8 cellular contexts compared by ENCODE assay signal in the genomic region with DNA sequence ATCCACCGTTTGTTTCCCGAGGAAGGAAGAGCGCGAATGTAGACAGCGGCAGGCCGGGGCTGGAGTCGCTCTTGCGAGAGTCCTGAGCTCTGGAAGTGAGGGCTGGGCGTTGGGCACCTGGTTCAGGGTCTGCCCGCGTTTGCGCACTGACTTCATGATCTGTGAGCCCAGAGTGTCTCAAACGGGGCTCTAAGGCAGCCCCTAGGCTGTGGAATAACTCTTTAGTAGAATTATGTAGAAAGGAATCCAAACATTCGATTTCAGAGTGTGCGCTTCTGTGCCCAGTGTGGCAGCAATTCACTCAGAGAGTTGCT. TPM values are rescaled to one million over a fixed set of nuclear protein-coding genes. Genes with fewer than 3 reads are reported as not detected.
A peak's percentile ranks its signal among the peaks of the same experiment; 100 is the strongest.
DNase-seq lines count a peak whose midpoint lies in the region; ATAC-seq and TF ChIP-seq lines count a peak whose summit lies in the region.

No MANE protein-coding gene starts in this region.

- peaks cover 10 to 11% of the 10 kb centered on the region in 2 donors for H3K9me3 Mint-ChIP-seq in stimulated activated naive CD8-positive, alpha-beta T cell treated with anti-CD3 and anti-CD28 coated beads, Interleukin-15, amount 100 ng/mL, for 72 hours

- H3K4me1 ChIP-seq in HUES64 (ENCODE audit: insufficient read depth, low read length) (peaks cover 4% of the 10 kb centered on the region; the same call in 1 of the 2 replicates), ascending aorta (peaks cover 3 to 26% of the 10 kb centered on the region in 2 donors), left lung (peaks cover 4 to 43% of the 10 kb centered on the region in 2 donors)

- H3K4me3 ChIP-seq in HUES64 (ENCODE audit: low read length) (peak overlapping the region; percentile 52), ascending aorta (peak overlapping the region; percentile 67 to 76), left lung (peak overlapping the region; percentile 41 to 54)

- no peak overlapping the region for H3K27ac ChIP-seq in HUES64 (ENCODE audit: low read depth, low read length)
- peak overlapping the region; percentile 90 to 93 for H3K27ac ChIP-seq in ascending aorta
- peak overlapping the region; percentile 75 to 79 for H3K27ac ChIP-seq in left lung

- H3K36me3 ChIP-seq in HUES64 (ENCODE audit: insufficient read depth, low read length), result no peaks in the 10 kb centered on the region
- no peaks in the 10 kb centered on the region for H3K36me3 ChIP-seq in ascending aorta
- no peaks in the 10 kb centered on the region for H3K36me3 ChIP-seq in left lung

- peak overlapping the region; percentile 55 to 85 for H3K4me3 Mint-ChIP-seq in stimulated activated naive CD8-positive, alpha-beta T cell treated with anti-CD3 and anti-CD28 coated beads, Interleukin-15, amount 100 ng/mL, for 72 hours

- H3K27me3 ChIP-seq in HUES64 (ENCODE audit: insufficient read depth, low read length) (peaks cover 59% of the 10 kb centered on the region), ascending aorta (no peaks in the 10 kb centered on the region), left lung (peaks cover 0 to 27% of the 10 kb centered on the region in 2 donors)

- ATAC-seq in left lung, result no peak
- ATAC-seq in stimulated activated naive CD8-positive, alpha-beta T cell treated with anti-CD3 and anti-CD28 coated beads, Interleukin-15, amount 100 ng/mL, for 72 hours, result peak; percentile 10

- DNase-seq in ascending aorta (ENCODE audit: low spot score in 2 of 2), result no peak
- no peak for DNase-seq in left lung
- DNase-seq in stimulated activated naive CD8-positive, alpha-beta T cell treated with anti-CD3 and anti-CD28 coated beads, Interleukin-15, amount 100 ng/mL, for 72 hours, result no peak
- no peak for DNase-seq in DMS79 (lab: John Stamatoyannopoulos, UW)
- no peak for DNase-seq in NCI-H69 (lab: John Stamatoyannopoulos, UW)
- no peak for DNase-seq in GM10266 (ENCODE audit: extremely low spot score)
- DNase-seq in NCI-H1105 treated with DMSO at 0.1 percent for 48 hours (lab: John Stamatoyannopoulos, UW), result no peak

- intact Hi-C loops in ascending aorta (cut with DNase I) (no loop called here), left lung (cut with DNase I) (no loop called here)

- peak overlapping the region in 1 of 2 donors; percentile 80 for H3K27ac Mint-ChIP-seq in stimulated activated naive CD8-positive, alpha-beta T cell treated with anti-CD3 and anti-CD28 coated beads, Interleukin-15, amount 100 ng/mL, for 72 hours

- peaks cover 31% of the 10 kb centered on the region for H3K4me1 Mint-ChIP-seq in stimulated activated naive CD8-positive, alpha-beta T cell treated with anti-CD3 and anti-CD28 coated beads, Interleukin-15, amount 100 ng/mL, for 72 hours

- H3K9me3 ChIP-seq in HUES64 (ENCODE audit: insufficient read depth, low read depth, low read length), result peaks cover 3% of the 10 kb centered on the region; the same call in 1 of the 2 replicates
- H3K9me3 ChIP-seq in ascending aorta, result no peaks in the 10 kb centered on the region
- peaks cover 0 to 7% of the 10 kb centered on the region in 2 donors for H3K9me3 ChIP-seq in left lung

- H3K9ac ChIP-seq in HUES64 (ENCODE audit: low read depth, low read length), result no peak overlapping the region

- H3K27me3 Mint-ChIP-seq in stimulated activated naive CD8-positive, alpha-beta T cell treated with anti-CD3 and anti-CD28 coated beads, Interleukin-15, amount 100 ng/mL, for 72 hours, result peaks cover 86% of the 10 kb centered on the region

- TF ChIP-seq CTCF in ascending aorta (IDR thresholded peaks at IDR 0.05) (no peak), left lung (IDR thresholded peaks at IDR 0.05) (no peak), GM10266 (IDR thresholded peaks at IDR 0.05; ENCODE audit: control insufficient read depth, insufficient read depth, low read depth, missing control alignments) (no peak)

- WGBS in HUES64, result 16% methylated on average over 15 of the region's 15 CpGs

RNA-seq across cellular contexts. Expression of a gene that starts 0.5 kb away (rescaled TPM):
- not detected for polyA plus RNA-seq in HUES64 (2013, experiment 1 of 2)
- polyA plus RNA-seq in HUES64 (2013, experiment 2 of 2), result not detected
- 2.6 TPM for total RNA-seq in ascending aorta
- total RNA-seq in left lung, result 1 to 10 TPM; 4.8 to 7.5 TPM
